In genomic region chr10:27998954-27999275, GRCh38 we compare ENCODE assay signal across 8 cellular contexts. TPM values are rescaled to one million over a fixed set of nuclear protein-coding genes. Genes with fewer than 3 reads are reported as not detected.
DNase-seq lines count a peak whose midpoint lies in the region; ATAC-seq and TF ChIP-seq lines count a peak whose summit lies in the region.

ODAD2 (minus strand) TSS chr10:27999079; CDS start chr10:27995142, 3,937 bp downstream.

- H3K9ac ChIP-seq in HUES64 (ENCODE audit: low read depth, low read length) (peak within 1 kb of the TSS; percentile 53), colonic mucosa (ENCODE audit: low read depth in 2 of 2, low read length in 2 of 2) (peak within 1 kb of the TSS in 1 of 2 donors; percentile 60)

- intact Hi-C loops in colonic mucosa (cut with DNase I), result no loop called here

- TF ChIP-seq CTCF in colonic mucosa (IDR thresholded peaks at IDR 0.05) (no peak), BE2C (IDR thresholded peaks at IDR 0.05; ENCODE audit: low read depth, low read length) (no peak)

- peak within 1 kb of the TSS in 4 of 6 donors; percentile 14 to 96 (median 53) for H3K27ac Mint-ChIP-seq in naive B cell

- ATAC-seq in naive B cell (ENCODE audit: low read depth in 2 of 2), result no peak
- no peak for ATAC-seq in HG03045 (IDR thresholded peaks at IDR 0.05; ENCODE audit: unreplicated experiment)

- no peaks in the 10 kb centered on the region for H3K9me3 Mint-ChIP-seq in naive B cell

- peaks cover 47 to 57% (median 50%) of the 10 kb centered on the region in 3 donors for H3K27me3 Mint-ChIP-seq in naive B cell

- no peak within 1 kb of the TSS for H3K27ac ChIP-seq in HUES64 (ENCODE audit: low read depth, low read length)
- no peak within 1 kb of the TSS for H3K27ac ChIP-seq in colonic mucosa

- peak within 1 kb of the TSS; percentile 70 for H3K4me3 ChIP-seq in HUES64 (ENCODE audit: low read length)
- peak within 1 kb of the TSS; percentile 34 for H3K4me3 ChIP-seq in colonic mucosa
- H3K4me3 ChIP-seq in BE2C (ENCODE audit: low read depth, low read length), result no peak within 1 kb of the TSS

- DNase-seq in A172 (ENCODE audit: low spot score), result peak; percentile 49
- no peak for DNase-seq in colonic mucosa
- no peak for DNase-seq in naive B cell
- DNase-seq in BE2C, result no peak
- DNase-seq in NCI-H1105 treated with DMSO at 0.1 percent for 48 hours (lab: John Stamatoyannopoulos, UW), result no peak
- DNase-seq in inferior parietal cortex (ENCODE audit: extremely low spot score), result no peak

- peaks cover 13 to 17% (median 17%) of the 10 kb centered on the region in 3 donors for H3K4me1 Mint-ChIP-seq in naive B cell

- no peaks in the 10 kb centered on the region for H3K36me3 ChIP-seq in HUES64 (ENCODE audit: insufficient read depth, low read length)
- H3K36me3 ChIP-seq in colonic mucosa, result no peaks in the 10 kb centered on the region
- H3K36me3 ChIP-seq in BE2C, result no peaks in the 10 kb centered on the region

- H3K4me1 ChIP-seq in HUES64 (ENCODE audit: insufficient read depth, low read length) (peaks cover 22% of the 10 kb centered on the region), colonic mucosa (no peaks in the 10 kb centered on the region), BE2C (no peaks in the 10 kb centered on the region)

- H3K4me3 Mint-ChIP-seq in naive B cell, result peak within 1 kb of the TSS; percentile 75 to 96 (median 90)

- no peaks in the 10 kb centered on the region for H3K9me3 ChIP-seq in HUES64 (ENCODE audit: insufficient read depth, low read depth, low read length)
- no peaks in the 10 kb centered on the region for H3K9me3 ChIP-seq in colonic mucosa
- H3K9me3 ChIP-seq in BE2C, result no peaks in the 10 kb centered on the region

- no peaks in the 10 kb centered on the region for H3K36me3 Mint-ChIP-seq in naive B cell

- 1% methylated on average over 30 of the region's 30 CpGs for whole genome bisulfite sequencing in HUES64

- H3K27me3 ChIP-seq in HUES64 (ENCODE audit: insufficient read depth, low read length) (peaks cover 21% of the 10 kb centered on the region; the same call in 1 of the 2 replicates), colonic mucosa (peaks cover 3% of the 10 kb centered on the region), BE2C (peaks cover 32% of the 10 kb centered on the region)

RNA-seq across cellular contexts. Expression of gene ODAD2, which starts in this region (rescaled TPM):
- 53.3 and 63.0 TPM in 2 replicates for total RNA-seq in A172 (2014; rRNA removed; shearing (Covaris generic))
- 4.0 TPM for polyA plus RNA-seq in HUES64 (2013, experiment 1 of 2)
- polyA plus RNA-seq in HUES64 (2013, experiment 2 of 2), result 4.1 TPM
- under 1 TPM in 1 of 2 donors, not detected in 1; 0.61 TPM for total RNA-seq in colonic mucosa
- polyA plus RNA-seq in naive B cell (ENCODE audit: low read depth in 6 of 6), result not detected
- not detected for polyA plus RNA-seq in BE2C (2012; ENCODE audit: insufficient read depth, insufficient read length, low read depth)

Comparison
In these comparisons a context has a peak if more than half of its experiments do, and no peak if none do; other contexts are left out.
1. RNA of gene ODAD2 (total RNA-seq): 53.3 to 63.0 TPM in A172; 0.61 TPM in colonic mucosa; every median in the first group is over 10 times any median in the second.